ENCODE assay signal across 1 cellular context in the genomic region with DNA sequence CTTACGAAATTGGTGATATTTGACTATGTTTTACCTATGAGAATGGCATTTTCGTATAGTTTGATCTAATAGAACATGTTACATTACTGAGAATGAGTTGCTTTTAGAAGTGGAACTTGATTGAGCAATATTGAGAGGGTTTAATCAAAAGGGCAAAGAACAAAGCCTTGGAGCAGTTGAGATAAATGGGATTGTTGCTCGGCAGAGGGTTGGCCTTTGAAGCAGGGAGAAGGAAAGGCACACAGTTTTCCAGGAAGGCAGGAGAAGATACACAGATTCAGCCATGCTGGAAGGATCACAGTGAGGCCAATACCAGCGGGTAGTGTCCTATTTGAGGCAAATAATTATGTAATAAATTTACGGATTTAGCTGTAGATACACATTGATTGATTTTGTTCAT.
TF ChIP-seq lines count a peak whose summit lies in the region.

No MANE protein-coding gene starts in this region.

TF ChIP-seq in neural cell, 6 proteins besides CTCF, POLR2A, EP300 and RAD21:
- TF ChIP-seq, protein P1, sequence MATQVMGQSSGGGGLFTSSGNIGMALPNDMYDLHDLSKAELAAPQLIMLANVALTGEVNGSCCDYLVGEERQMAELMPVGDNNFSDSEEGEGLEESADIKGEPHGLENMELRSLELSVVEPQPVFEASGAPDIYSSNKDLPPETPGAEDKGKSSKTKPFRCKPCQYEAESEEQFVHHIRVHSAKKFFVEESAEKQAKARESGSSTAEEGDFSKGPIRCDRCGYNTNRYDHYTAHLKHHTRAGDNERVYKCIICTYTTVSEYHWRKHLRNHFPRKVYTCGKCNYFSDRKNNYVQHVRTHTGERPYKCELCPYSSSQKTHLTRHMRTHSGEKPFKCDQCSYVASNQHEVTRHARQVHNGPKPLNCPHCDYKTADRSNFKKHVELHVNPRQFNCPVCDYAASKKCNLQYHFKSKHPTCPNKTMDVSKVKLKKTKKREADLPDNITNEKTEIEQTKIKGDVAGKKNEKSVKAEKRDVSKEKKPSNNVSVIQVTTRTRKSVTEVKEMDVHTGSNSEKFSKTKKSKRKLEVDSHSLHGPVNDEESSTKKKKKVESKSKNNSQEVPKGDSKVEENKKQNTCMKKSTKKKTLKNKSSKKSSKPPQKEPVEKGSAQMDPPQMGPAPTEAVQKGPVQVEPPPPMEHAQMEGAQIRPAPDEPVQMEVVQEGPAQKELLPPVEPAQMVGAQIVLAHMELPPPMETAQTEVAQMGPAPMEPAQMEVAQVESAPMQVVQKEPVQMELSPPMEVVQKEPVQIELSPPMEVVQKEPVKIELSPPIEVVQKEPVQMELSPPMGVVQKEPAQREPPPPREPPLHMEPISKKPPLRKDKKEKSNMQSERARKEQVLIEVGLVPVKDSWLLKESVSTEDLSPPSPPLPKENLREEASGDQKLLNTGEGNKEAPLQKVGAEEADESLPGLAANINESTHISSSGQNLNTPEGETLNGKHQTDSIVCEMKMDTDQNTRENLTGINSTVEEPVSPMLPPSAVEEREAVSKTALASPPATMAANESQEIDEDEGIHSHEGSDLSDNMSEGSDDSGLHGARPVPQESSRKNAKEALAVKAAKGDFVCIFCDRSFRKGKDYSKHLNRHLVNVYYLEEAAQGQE (IDR thresholded peaks at IDR 0.05; ENCODE audit: borderline replicate concordance): no peak
- TF ChIP-seq EZH2 (IDR thresholded peaks at IDR 0.05; ENCODE audit: borderline replicate concordance, insufficient read depth, low read length, poor library complexity, severe bottlenecking) (no peak), POLR2AphosphoS5 (IDR thresholded peaks at IDR 0.05) (no peak), SMC3 (conservative IDR thresholded peaks at IDR 0.05; ENCODE audit: poor library complexity) (no peak), TAF1 (IDR thresholded peaks at IDR 0.05; ENCODE audit: low read depth) (no peak), MXI1 (conservative IDR thresholded peaks at IDR 0.05; ENCODE audit: poor library complexity, severe bottlenecking) (no peak)
